In genomic region chr20:53599910-53600632, GRCh38 we compare ENCODE assay signal across 1 cellular context.
A peak's percentile ranks its signal among the peaks of the same experiment; 100 is the strongest.
TF ChIP-seq lines count a peak whose summit lies in the region.

No MANE protein-coding gene starts in this region.

TF ChIP-seq in K562, 482 proteins besides CTCF, POLR2A, EP300 and RAD21 (continued from another document):
- TF ChIP-seq ZBTB33 (CRISPR knock-in tag; IDR thresholded peaks at IDR 0.05), result peak; percentile 71; the same call in 1 of the 2 replicates
TF ChIP-seq in K562: peak in this region for 4.
